Comparison of ENCODE assay signal across 7 cellular contexts in genomic region chr3:63720956-63721355, GRCh38.
DNase-seq lines count a peak whose midpoint lies in the region; TF ChIP-seq lines count a peak whose summit lies in the region.
"Not testable (repeated sequence)": the region's sequence is repeated elsewhere in the genome, so short reads cannot be mapped to it uniquely, and the experiment has no call there.

No MANE protein-coding gene starts in this region.

- H3K79me2 ChIP-seq in fibroblast of lung (ENCODE audit: control insufficient read depth, insufficient read depth, low read length) = not testable (repeated sequence)

- DNase-seq in AG09309 (ENCODE audit: low read depth) = peak; percentile 44
- DNase-seq in EL = peak; percentile 53
- DNase-seq in HCEC 1CT = peak; percentile 59
- DNase-seq in M059J (ENCODE audit: low read depth) = peak; percentile 44
- DNase-seq in astrocyte of the cerebellum (ENCODE audit: low read depth) = peak; percentile 18
- peak; percentile 34 to 70 for DNase-seq in fibroblast of lung (ENCODE audit: low read depth in 2 of 2)
- DNase-seq in foreskin fibroblast = peak; percentile 42 to 75

- H2AFZ ChIP-seq in fibroblast of lung (ENCODE audit: low read length) = not testable (repeated sequence)

- H3K36me3 ChIP-seq in fibroblast of lung (ENCODE audit: control insufficient read depth, insufficient read depth, low read length) = not testable (repeated sequence)

- peaks cover 13% of the 10 kb centered on the region for H3K4me1 ChIP-seq in fibroblast of lung (ENCODE audit: control insufficient read depth, extremely low read depth, insufficient read depth, low read length)

- in situ Hi-C loops in astrocyte of the cerebellum (cut with HindIII; ENCODE audit: low sequenced_read_pairs) = not testable (repeated sequence)

- H3K4me3 ChIP-seq in AG09309 (ENCODE audit: control insufficient read depth, low read depth, low read length); astrocyte of the cerebellum (ENCODE audit: low read depth, low read length); fibroblast of lung (replicated peaks in 1 of 4; ENCODE audit: control extremely low read depth in 1 of 4, insufficient read depth in 1 of 4, low read depth in 3 of 4, low read length in 4 of 4); foreskin fibroblast (ENCODE audit: low read depth in 1 of 2, low read length in 2 of 2): not testable (repeated sequence)

- H3K9ac ChIP-seq in fibroblast of lung (ENCODE audit: insufficient read depth, low read length) = not testable (repeated sequence)

- H4K20me1 ChIP-seq in fibroblast of lung (ENCODE audit: control insufficient read depth, extremely low read depth, insufficient read depth, low read length) = not testable (repeated sequence)

- not testable (repeated sequence) for H3K4me2 ChIP-seq in fibroblast of lung (ENCODE audit: extremely low read depth, insufficient read depth, low read length)

- not testable (repeated sequence) for TF ChIP-seq CTCF in AG09309 (IDR thresholded peaks at IDR 0.05; ENCODE audit: control insufficient read depth, insufficient read depth, low read depth, low read length, missing control alignments); astrocyte of the cerebellum (IDR thresholded peaks at IDR 0.05; ENCODE audit: low read depth, low read length, missing control alignments); fibroblast of lung (conservative IDR thresholded peaks at IDR 0.05 in 1 of 2, IDR thresholded peaks at IDR 0.05 in 1 of 2; ENCODE audit: low read depth in 1 of 2, low read length in 2 of 2); foreskin fibroblast (IDR thresholded peaks at IDR 0.05; ENCODE audit: low read depth, low read length)

- not testable (repeated sequence) for H3K9me3 ChIP-seq in fibroblast of lung (ENCODE audit: control insufficient read depth, insufficient read depth, low read depth, low read length)

- not testable (repeated sequence) for H3K27ac ChIP-seq in fibroblast of lung (ENCODE audit: insufficient read depth, low read length)

- H3K27me3 ChIP-seq in fibroblast of lung (ENCODE audit: control insufficient read depth, insufficient read depth, low read length) = not testable (repeated sequence)
